In the genomic region with DNA sequence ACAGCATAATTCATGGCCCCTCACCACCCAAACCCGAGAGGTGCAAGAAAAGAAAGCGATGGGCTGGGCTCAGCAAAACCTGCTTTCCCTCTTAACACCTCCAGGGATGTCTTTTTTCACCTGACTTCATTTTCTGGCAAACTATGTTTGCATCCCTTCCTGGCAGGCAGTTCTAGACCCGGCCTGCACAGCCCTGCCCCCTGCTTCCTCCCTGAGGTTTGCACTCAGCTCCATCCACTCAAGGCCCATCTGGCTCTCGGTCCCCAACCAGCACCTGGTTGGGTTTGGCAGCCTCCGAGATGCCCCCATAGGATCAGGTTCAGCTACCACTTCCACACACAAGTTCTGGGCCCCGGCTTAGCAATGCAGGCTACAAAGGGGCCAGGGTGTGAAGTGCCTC, we compare ENCODE assay signal across 27 cellular contexts.
DNase-seq lines count a peak whose midpoint lies in the region; ATAC-seq, FAIRE-seq and TF ChIP-seq lines count a peak whose summit lies in the region.
"Had no signal": no experiment of that assay in that cellular context is flagged by ENCODE, and none has a peak within 500 bp of the region (broad histone marks: within the 10 kb centered on the region; RNA-seq: fewer than 3 reads in every experiment).

No MANE protein-coding gene starts in this region.

- H3K27me3 ChIP-seq in right atrium auricular region = no peaks in the 10 kb centered on the region
- H3K27me3 ChIP-seq in NT2/D1 (ENCODE audit: insufficient read depth, insufficient read length) = no peaks in the 10 kb centered on the region
- H3K27me3 ChIP-seq in adrenal gland = no peaks in the 10 kb centered on the region
- H3K27me3 ChIP-seq: colonic mucosa had no signal

- H3K4me3 Mint-ChIP-seq in activated T-helper 17 cell treated with anti-CD3 and anti-CD28 coated beads, Interleukin-2, amount 50 U/mL, for 72 hours = no peak overlapping the region
- H3K4me3 Mint-ChIP-seq: activated CD4-positive, alpha-beta T cell treated with anti-CD3 and anti-CD28 coated beads, Interleukin-2, amount 10 ng/mL, durations not matched to agents 24 days and 14 days; activated naive CD4-positive, alpha-beta T cell treated with anti-CD3 and anti-CD28 coated beads, Interleukin-2, amount 10 ng/mL, durations not matched to agents 7 days and 5 days; activated T-helper 1 cell treated with anti-CD3 and anti-CD28 coated beads, Interleukin-12 subunit alpha, Interleukin-12 subunit beta, Interleukin-2, Interleukin-4 antibody, amounts not matched to agents 30 ng/mL and 10 ng/mL and 1 ng/mL, durations not matched to agents 14 hours and 24 hours and 36 hours; T-helper 2 cell treated with Interferon-gamma antibody and Interleukin-4, amounts not matched to agents 5 μg/mL and 100 μg/mL, for 36 hours had no signal

- TF ChIP-seq CTCF in right atrium auricular region (IDR thresholded peaks at IDR 0.05) = no peak
- no peak for TF ChIP-seq CTCF in kidney (IDR thresholded peaks at IDR 0.05; ENCODE audit: borderline replicate concordance, extremely low read depth, insufficient read depth)
- TF ChIP-seq CTCF in adrenal gland (IDR thresholded peaks at IDR 0.05) = no peak

- intact Hi-C loops in Right ventricle myocardium inferior (cut with DNase I) = no loop called here
- intact Hi-C loops in kidney (cut with DNase I) = no loop called here
- intact Hi-C loops in adrenal gland (cut with DNase I) = no loop called here

- H3K4me1 Mint-ChIP-seq in activated T-helper 17 cell treated with anti-CD3 and anti-CD28 coated beads, Interleukin-2, amount 50 U/mL, for 72 hours = no peaks in the 10 kb centered on the region

- no peak for TF ChIP-seq POLR2A in adrenal gland (IDR thresholded peaks at IDR 0.05)

- H3K27me3 Mint-ChIP-seq in activated T-helper 17 cell treated with anti-CD3 and anti-CD28 coated beads, Interleukin-2, amount 50 U/mL, for 72 hours = no peaks in the 10 kb centered on the region
- H3K27me3 Mint-ChIP-seq: activated CD4-positive, alpha-beta T cell treated with anti-CD3 and anti-CD28 coated beads, Interleukin-2, amount 10 ng/mL, durations not matched to agents 24 days and 14 days had no signal

- no peak overlapping the region for H3K27ac Mint-ChIP-seq in activated T-helper 17 cell treated with anti-CD3 and anti-CD28 coated beads, Interleukin-2, amount 50 U/mL, for 72 hours
- H3K27ac Mint-ChIP-seq: activated CD4-positive, alpha-beta T cell treated with anti-CD3 and anti-CD28 coated beads, Interleukin-2, amount 10 ng/mL, durations not matched to agents 24 days and 14 days; activated naive CD4-positive, alpha-beta T cell treated with anti-CD3 and anti-CD28 coated beads, Interleukin-2, amount 10 ng/mL, durations not matched to agents 7 days and 5 days; activated T-helper 1 cell treated with anti-CD3 and anti-CD28 coated beads, Interleukin-12 subunit alpha, Interleukin-12 subunit beta, Interleukin-2, Interleukin-4 antibody, amounts not matched to agents 30 ng/mL and 10 ng/mL and 1 ng/mL, durations not matched to agents 14 hours and 24 hours and 36 hours; T-helper 2 cell treated with Interferon-gamma antibody and Interleukin-4, amounts not matched to agents 5 μg/mL and 100 μg/mL, for 36 hours had no signal

- no peak for ATAC-seq in Right ventricle myocardium inferior
- no peak for ATAC-seq in activated T-helper 17 cell treated with anti-CD3 and anti-CD28 coated beads, Interleukin-2, amount 50 U/mL, for 72 hours (replicated peaks)
- ATAC-seq: left cardiac atrium had no signal

- WGBS in adrenal gland, 4 donors = 76 to 87% (median 83%) methylated on average over 6 of the region's 6 CpGs

- FAIRE-seq in kidney (lab: Jason Lieb, UNC) = no peak
- FAIRE-seq: bronchial epithelial cell, GM12891 had no signal

- peaks cover 16% of the 10 kb centered on the region for H3K36me3 ChIP-seq in right atrium auricular region
- peaks cover 48% of the 10 kb centered on the region for H3K36me3 ChIP-seq in NT2/D1 (ENCODE audit: insufficient read depth, insufficient read length, low read length)
- peaks cover 3 to 11% of the 10 kb centered on the region in 2 donors for H3K36me3 ChIP-seq in kidney (ENCODE audit: control insufficient read depth in 1 of 2, insufficient read depth in 2 of 2, low read length in 2 of 2)
- H3K36me3 ChIP-seq in adrenal gland (replicated peaks in 1 of 2) = peaks cover 0 to 17% of the 10 kb centered on the region in 2 donors
- H3K36me3 ChIP-seq: colonic mucosa had no signal

- H3K4me1 ChIP-seq in right atrium auricular region = peaks cover 0 to 91% of the 10 kb centered on the region in 2 donors
- H3K4me1 ChIP-seq in NT2/D1 (ENCODE audit: insufficient read depth, insufficient read length) = peaks cover 9% of the 10 kb centered on the region
- no peaks in the 10 kb centered on the region for H3K4me1 ChIP-seq in kidney (ENCODE audit: control insufficient read depth in 1 of 2, insufficient read depth in 1 of 2, low read depth in 1 of 2, low read length in 2 of 2)
- H3K4me1 ChIP-seq in adrenal gland (replicated peaks in 1 of 2) = peaks cover 3 to 10% of the 10 kb centered on the region in 2 donors

- H3K4me3 ChIP-seq in right atrium auricular region (no peak overlapping the region), NT2/D1 (ENCODE audit: insufficient read length, low read depth) (no peak overlapping the region), kidney (ENCODE audit: low read length in 2 of 2) (no peak overlapping the region), adrenal gland (no peak overlapping the region)
- H3K4me3 ChIP-seq: colonic mucosa had no signal

- H3K9me3 ChIP-seq in right atrium auricular region (no peaks in the 10 kb centered on the region), NT2/D1 (ENCODE audit: insufficient read depth, low read length) (no peaks in the 10 kb centered on the region), kidney (ENCODE audit: control insufficient read depth in 1 of 2, low read length in 2 of 2) (no peaks in the 10 kb centered on the region), adrenal gland (replicated peaks in 1 of 3) (no peaks in the 10 kb centered on the region)
- H3K9me3 ChIP-seq: colonic mucosa, SK-N-SH had no signal

- H3K27ac ChIP-seq in right atrium auricular region = peak overlapping the region; percentile 74 to 81
- no peak overlapping the region for H3K27ac ChIP-seq in kidney (ENCODE audit: low read depth in 2 of 2, low read length in 2 of 2)
- no peak overlapping the region for H3K27ac ChIP-seq in adrenal gland
- H3K27ac ChIP-seq: C4-2B, colonic mucosa, HL-60, WERI-Rb-1 had no signal

- no peaks in the 10 kb centered on the region for H3K36me3 Mint-ChIP-seq in activated T-helper 17 cell treated with anti-CD3 and anti-CD28 coated beads, Interleukin-2, amount 50 U/mL, for 72 hours (ENCODE audit: low read depth)
- H3K36me3 Mint-ChIP-seq: activated naive CD4-positive, alpha-beta T cell treated with anti-CD3 and anti-CD28 coated beads, Interleukin-2, amount 10 ng/mL, durations not matched to agents 7 days and 5 days had no signal

- H3K9ac ChIP-seq in NT2/D1 (ENCODE audit: insufficient read length, low read depth) (peak overlapping the region; percentile 50), kidney (ENCODE audit: low read length in 2 of 2) (no peak overlapping the region)
- H3K9ac ChIP-seq: SK-N-SH had no signal

- H3K9me3 Mint-ChIP-seq in activated T-helper 17 cell treated with anti-CD3 and anti-CD28 coated beads, Interleukin-2, amount 50 U/mL, for 72 hours = no peaks in the 10 kb centered on the region
- H3K9me3 Mint-ChIP-seq: activated CD4-positive, alpha-beta T cell treated with anti-CD3 and anti-CD28 coated beads, Interleukin-2, amount 10 ng/mL, durations not matched to agents 24 days and 14 days; activated naive CD4-positive, alpha-beta T cell treated with anti-CD3 and anti-CD28 coated beads, Interleukin-2, amount 10 ng/mL, durations not matched to agents 7 days and 5 days; activated T-helper 1 cell treated with anti-CD3 and anti-CD28 coated beads, Interleukin-12 subunit alpha, Interleukin-12 subunit beta, Interleukin-2, Interleukin-4 antibody, amounts not matched to agents 30 ng/mL and 10 ng/mL and 1 ng/mL, durations not matched to agents 14 hours and 24 hours and 36 hours; T-helper 2 cell treated with Interferon-gamma antibody and Interleukin-4, amounts not matched to agents 5 μg/mL and 100 μg/mL, for 36 hours had no signal

- DNase-seq in right atrium auricular region (ENCODE audit: low spot score) (no peak), Right ventricle myocardium inferior (ENCODE audit: missing footprints) (no peak), NT2/D1 (ENCODE audit: low read depth, low spot score) (no peak), kidney (peak; percentile 38), adrenal gland (no peak), iPS-NIHi7 (ENCODE audit: extremely low spot score) (no peak), activated T-cell treated with anti-CD3 and anti-CD28 coated beads for 4 hours (no peak)
- DNase-seq: activated CD4-positive, alpha-beta T cell treated with anti-CD3 and anti-CD28 coated beads, Interleukin-2, amount 10 ng/mL, durations not matched to agents 24 days and 14 days; activated naive CD4-positive, alpha-beta T cell treated with anti-CD3 and anti-CD28 coated beads, Interleukin-2, amount 10 ng/mL, durations not matched to agents 7 days and 5 days; colonic mucosa; foreskin melanocyte; Kasumi-1; left cardiac atrium; mesendoderm; MV-4-11; NCI-H1436 treated with DMSO at 0.1 percent for 48 hours; NCI-H510A treated with DMSO at 0.1 percent for 48 hours; SK-N-SH; stimulated activated naive CD4-positive, alpha-beta T cell treated with Interleukin-2 at 50 U/mL for 16 hours; WERI-Rb-1 had no signal

Comparison
In these comparisons a context has a peak if more than half of its experiments do, and no peak if none do; other contexts are left out.
1. H3K27ac ChIP-seq: peak in right atrium auricular region (2 of 2); none in kidney (0 of 2) and adrenal gland (0 of 5).